15 cellular contexts compared by ENCODE assay signal in genomic region chr17:60321336-60322055, GRCh38.
"Had no signal": no experiment of that assay in that cellular context is flagged by ENCODE, and none has a peak within 500 bp of the region (broad histone marks: within the 10 kb centered on the region; RNA-seq: fewer than 3 reads in every experiment).

No MANE protein-coding gene starts in this region.

- DNase-seq: activated CD4-positive, alpha-beta memory T cell treated with anti-CD3 and anti-CD28 coated beads for 36 hours; activated gamma-delta T cell; activated T-cell treated with anti-CD3 and anti-CD28 coated beads, Interleukin-2, amount 50 U/mL, for 4 hours; cerebellar nuclear complex; heart left ventricle; left ventricle myocardium inferior; mesendoderm; stimulated activated CD4-positive, alpha-beta T cell treated with anti-CD3 and anti-CD28 coated beads, Interleukin-4, amount 100 ng/mL, for 4 hours; stimulated activated naive CD8-positive, alpha-beta T cell treated with anti-CD3 and anti-CD28 coated beads, Interleukin-15, amount 100 ng/mL, for 72 hours; T-helper 9 cell; testis had no signal

- H3K36me3 ChIP-seq: esophagus muscularis mucosa, heart left ventricle, left ventricle myocardium inferior had no signal

- ATAC-seq: activated T-cell treated with anti-CD3 and anti-CD28 coated beads, Interleukin-2, amount 50 U/mL, for 4 hours; heart left ventricle; stimulated activated naive CD8-positive, alpha-beta T cell treated with anti-CD3 and anti-CD28 coated beads, Interleukin-15, amount 100 ng/mL, for 72 hours had no signal

- H3K4me3 ChIP-seq: esophagus muscularis mucosa, heart left ventricle, left ventricle myocardium inferior, testis had no signal

- H3K4me1 ChIP-seq: left ventricle myocardium inferior, testis had no signal

- H3K27me3 ChIP-seq: esophagus muscularis mucosa, heart left ventricle, testis had no signal

- H3K4me3 Mint-ChIP-seq: activated CD4-positive, alpha-beta memory T cell treated with anti-CD3 and anti-CD28 coated beads for 36 hours; activated naive CD8-positive, alpha-beta T cell; activated T-cell treated with anti-CD3 and anti-CD28 coated beads, Interleukin-2, amount 50 U/mL, for 4 hours; dendritic cell treated with granulocyte-macrophage colony-stimulating factor and Interleukin-4, amounts not matched to agents 40 ng/mL and 50 ng/mL, for 4 days; nephron; stimulated activated naive CD8-positive, alpha-beta T cell treated with anti-CD3 and anti-CD28 coated beads, Interleukin-15, amount 100 ng/mL, for 72 hours had no signal

- H3K27me3 Mint-ChIP-seq: activated CD4-positive, alpha-beta memory T cell treated with anti-CD3 and anti-CD28 coated beads for 36 hours; activated naive CD8-positive, alpha-beta T cell; dendritic cell treated with granulocyte-macrophage colony-stimulating factor and Interleukin-4, amounts not matched to agents 40 ng/mL and 50 ng/mL, for 4 days; stimulated activated naive CD8-positive, alpha-beta T cell treated with anti-CD3 and anti-CD28 coated beads, Interleukin-15, amount 100 ng/mL, for 72 hours had no signal

- H3K27ac ChIP-seq: esophagus muscularis mucosa, heart left ventricle, left ventricle myocardium inferior, testis had no signal

- H3K9me3 ChIP-seq: esophagus muscularis mucosa, heart left ventricle, left ventricle myocardium inferior, testis had no signal

- H3K27ac Mint-ChIP-seq: activated CD4-positive, alpha-beta memory T cell treated with anti-CD3 and anti-CD28 coated beads for 36 hours; activated naive CD8-positive, alpha-beta T cell; dendritic cell treated with granulocyte-macrophage colony-stimulating factor and Interleukin-4, amounts not matched to agents 40 ng/mL and 50 ng/mL, for 4 days; nephron; stimulated activated naive CD8-positive, alpha-beta T cell treated with anti-CD3 and anti-CD28 coated beads, Interleukin-15, amount 100 ng/mL, for 72 hours had no signal

- H3K4me1 Mint-ChIP-seq: nephron had no signal

- H3K9me3 Mint-ChIP-seq: activated CD4-positive, alpha-beta memory T cell treated with anti-CD3 and anti-CD28 coated beads for 36 hours; activated T-cell treated with anti-CD3 and anti-CD28 coated beads, Interleukin-2, amount 50 U/mL, for 4 hours; dendritic cell treated with granulocyte-macrophage colony-stimulating factor and Interleukin-4, amounts not matched to agents 40 ng/mL and 50 ng/mL, for 4 days; nephron; stimulated activated naive CD8-positive, alpha-beta T cell treated with anti-CD3 and anti-CD28 coated beads, Interleukin-15, amount 100 ng/mL, for 72 hours had no signal
